ENCODE assay signal across 12 cellular contexts in genomic region chr12:75720807-75721206, GRCh38.
DNase-seq lines count a peak whose midpoint lies in the region; ATAC-seq and TF ChIP-seq lines count a peak whose summit lies in the region.
"Had no signal": no experiment of that assay in that cellular context is flagged by ENCODE, and none has a peak within 500 bp of the region (broad histone marks: within the 10 kb centered on the region; RNA-seq: fewer than 3 reads in every experiment).

No MANE protein-coding gene starts in this region.

- peak; percentile 40 for ATAC-seq in left ventricle myocardium superior
- ATAC-seq in Right ventricle myocardium inferior: no peak
- no peak for ATAC-seq in GM21360 (IDR thresholded peaks at IDR 0.05; ENCODE audit: unreplicated experiment)
- no peak for ATAC-seq in GM19452 (IDR thresholded peaks at IDR 0.05; ENCODE audit: unreplicated experiment)
- ATAC-seq: stimulated activated memory B cell treated with anti-CD40 and anti-IgM and Interleukin-4, amounts not matched to agents 10 μg/mL and 1 μg/mL and 100 μg/mL, for 72 hours had no signal

- intact Hi-C loops in left ventricle myocardium superior (cut with micrococcal nuclease) (no loop called here), Right ventricle myocardium inferior (cut with DNase I) (loop anchor here (5.0 kb wide), 1 partner anchor 311 kb away; the partner anchor contains the start of gene PHLDA1), vagina (cut with DNase I) (no loop called here)

- peak overlapping the region; percentile 66 for H3K27ac ChIP-seq in vagina
- H3K27ac ChIP-seq: coronary artery had no signal

- no peaks in the 10 kb centered on the region for H3K36me3 ChIP-seq in vagina
- H3K36me3 ChIP-seq: heart left ventricle had no signal

- no peak for TF ChIP-seq POLR2A in vagina (IDR thresholded peaks at IDR 0.05)

- DNase-seq in left ventricle myocardium superior (no peak), Right ventricle myocardium inferior (ENCODE audit: missing footprints) (no peak), RPMI7951 (ENCODE audit: low read depth) (peak; percentile 59), globus pallidus (ENCODE audit: low spot score) (peak; percentile 10), vagina (ENCODE audit: extremely low spot score in 2 of 2) (no peak)
- no peak for DNase-seq in activated CD4-positive, alpha-beta T cell treated with anti-CD3 and anti-CD28 coated beads, Interleukin-2, amount 50 U/mL, for 4 hours
- DNase-seq: heart left ventricle, NCI-H82 had no signal

- H3K4me1 ChIP-seq in vagina: peaks cover 49% of the 10 kb centered on the region

- no peak for TF ChIP-seq CTCF in vagina (IDR thresholded peaks at IDR 0.05)

- no peaks in the 10 kb centered on the region for H3K27me3 ChIP-seq in vagina
- H3K27me3 ChIP-seq: heart left ventricle had no signal

- H3K4me3 ChIP-seq in vagina: no peak overlapping the region
- H3K4me3 ChIP-seq: coronary artery, heart left ventricle had no signal

- no peaks in the 10 kb centered on the region for H3K9me3 ChIP-seq in vagina
- H3K9me3 ChIP-seq: heart left ventricle had no signal

Comparison
In these comparisons a context has a peak if more than half of its experiments do, and no peak if none do; other contexts are left out.
1. DNase-seq: peak in RPMI7951 (single experiment) and globus pallidus (single experiment); none in left ventricle myocardium superior (single experiment), Right ventricle myocardium inferior (single experiment), vagina (0 of 2) and activated CD4-positive, alpha-beta T cell treated with anti-CD3 and anti-CD28 coated beads, Interleukin-2, amount 50 U/mL, for 4 hours (0 of 2).